Comparison of ENCODE assay signal across 23 cellular contexts in the genomic region with DNA sequence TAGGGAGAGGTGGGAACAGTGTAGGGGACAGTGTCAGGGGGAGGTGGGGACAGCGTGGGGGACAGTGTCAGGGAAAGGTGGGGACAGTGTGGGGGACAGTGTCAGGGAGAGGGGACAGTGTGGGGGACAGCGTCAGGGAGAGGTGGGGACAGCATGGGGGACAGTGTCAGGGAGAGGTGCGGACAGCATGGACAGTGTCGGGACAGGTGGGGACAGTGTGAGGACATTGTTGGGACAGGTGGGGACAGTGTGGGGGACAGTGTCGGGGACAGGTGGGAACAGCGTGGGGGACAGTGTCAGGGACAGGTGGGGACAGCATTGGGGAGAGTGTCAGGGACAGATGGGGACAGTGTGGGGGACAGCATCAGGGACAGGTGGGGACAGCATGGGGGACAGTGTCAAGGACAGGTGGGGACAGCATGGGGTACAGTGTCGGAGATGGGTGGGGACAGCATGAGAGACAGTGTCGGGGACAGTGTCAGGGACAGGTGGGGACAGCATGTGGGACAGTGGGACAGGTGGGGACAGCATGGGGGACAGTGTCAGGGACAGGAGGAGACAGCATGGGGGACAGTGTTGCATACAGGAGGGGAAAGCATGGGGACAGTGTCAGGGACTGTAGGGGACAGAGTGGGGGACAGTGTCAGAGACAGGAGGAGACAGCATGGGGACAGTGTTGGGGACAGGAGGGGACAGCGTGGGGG.
"Had no signal": no experiment of that assay in that cellular context is flagged by ENCODE, and none has a peak within 500 bp of the region (broad histone marks: within the 10 kb centered on the region; RNA-seq: fewer than 3 reads in every experiment).

No MANE protein-coding gene starts in this region.

- H3K4me1 ChIP-seq: pancreas, prostate gland, testis, transverse colon had no signal

- H3K27ac ChIP-seq: heart left ventricle, pancreas, prostate gland, testis, transverse colon had no signal

- H3K27me3 Mint-ChIP-seq: activated B cell treated with CpG ODN at 0.5 μM for 24 hours had no signal

- H3K36me3 Mint-ChIP-seq: activated naive CD8-positive, alpha-beta T cell had no signal

- ATAC-seq: activated T-cell treated with anti-CD3 and anti-CD28 coated beads, Interleukin-2, amount 50 U/mL, for 72 hours; pancreas had no signal

- H3K9me3 ChIP-seq: heart left ventricle, pancreas, prostate gland, testis, transverse colon had no signal

- H3K4me3 ChIP-seq: heart left ventricle, pancreas, prostate gland, smooth muscle cell, testis, transverse colon had no signal

- DNase-seq: activated B cell treated with CpG ODN at 0.5 μM for 24 hours; activated naive CD4-positive, alpha-beta T cell treated with Interleukin-2 at 50 U/mL for 16 hours; activated T-cell treated with anti-CD3 and anti-CD28 coated beads for 4 hours; activated T-cell treated with anti-CD3 and anti-CD28 coated beads, Interleukin-2, amount 50 U/mL, for 72 hours; amygdala; caudate nucleus; endodermal cell; foreskin fibroblast; heart left ventricle; hypothalamus; left ventricle myocardium superior; retina; stimulated activated CD4-positive, alpha-beta T cell treated with anti-CD3 and anti-CD28 coated beads, Interleukin-15, amount 100 ng/mL, for 24 hours; stimulated activated CD4-positive, alpha-beta T cell treated with anti-CD3 and anti-CD28 coated beads, Interleukin-2, amount 100 ng/mL, for 24 hours; stimulated activated naive CD4-positive, alpha-beta T cell; T-helper 1 cell; testis; transverse colon had no signal

- H3K36me3 ChIP-seq: heart left ventricle, pancreas, prostate gland, transverse colon had no signal

- H3K27me3 ChIP-seq: heart left ventricle, pancreas, testis, transverse colon had no signal

- H3K4me1 Mint-ChIP-seq: endodermal cell had no signal

- H3K9me3 Mint-ChIP-seq: activated B cell treated with CpG ODN at 0.5 μM for 24 hours; T-helper 2 cell treated with Interferon-gamma antibody and Interleukin-4, amounts not matched to agents 5 μg/mL and 100 μg/mL, for 36 hours had no signal

- H3K4me3 Mint-ChIP-seq: activated B cell treated with CpG ODN at 0.5 μM for 24 hours; activated naive CD8-positive, alpha-beta T cell; activated T-cell treated with anti-CD3 and anti-CD28 coated beads, Interleukin-2, amount 50 U/mL, for 72 hours; endodermal cell; T-helper 2 cell treated with Interferon-gamma antibody and Interleukin-4, amounts not matched to agents 5 μg/mL and 100 μg/mL, for 36 hours had no signal

- H3K27ac Mint-ChIP-seq: activated B cell treated with CpG ODN at 0.5 μM for 24 hours; activated naive CD8-positive, alpha-beta T cell; activated T-cell treated with anti-CD3 and anti-CD28 coated beads, Interleukin-2, amount 50 U/mL, for 72 hours; endodermal cell; T-helper 2 cell treated with Interferon-gamma antibody and Interleukin-4, amounts not matched to agents 5 μg/mL and 100 μg/mL, for 36 hours had no signal
